In genomic region chr11:61914471-61915171, GRCh38 we compare ENCODE assay signal across 19 cellular contexts. TPM values are rescaled to one million over a fixed set of nuclear protein-coding genes. Genes with fewer than 3 reads are reported as not detected.
DNase-seq lines count a peak whose midpoint lies in the region; ATAC-seq and TF ChIP-seq lines count a peak whose summit lies in the region.
"Had no signal": no experiment of that assay in that cellular context is flagged by ENCODE, and none has a peak within 500 bp of the region (broad histone marks: within the 10 kb centered on the region; RNA-seq: fewer than 3 reads in every experiment).

No MANE protein-coding gene starts in this region.

- H3K27me3 ChIP-seq in CD4-positive, alpha-beta T cell (ENCODE audit: control insufficient read depth, insufficient read depth, low read length) = peaks cover 34% of the 10 kb centered on the region
- H3K27me3 ChIP-seq: cardiac muscle cell, testis had no signal

- intact Hi-C loops in CD4-positive, alpha-beta T cell (cut with DNase I, micrococcal nuclease) = no loop called here

- CTCF ChIA-PET in CD4-positive, alpha-beta T cell (lab: Charles Lee) = interaction anchor here (1.4 to 2.2 kb wide), 2 partner anchors 16 to 167 kb away, joined by 3 to 7 read pairs; no protein-coding TSS in a partner anchor

- no peak for ATAC-seq in CD4-positive, alpha-beta T cell (ENCODE audit: poor library complexity)
- ATAC-seq in naive thymus-derived CD8-positive, alpha-beta T cell = no peak
- ATAC-seq: T-helper 17 cell had no signal

- H3K27ac ChIP-seq in CD4-positive, alpha-beta T cell (ENCODE audit: low read depth, low read length) = no peak overlapping the region
- H3K27ac ChIP-seq: cardiac muscle cell, VCaP had no signal

- in situ Hi-C loops in KBM-7 (cut with MboI; ENCODE audit: low pct_unique_long_range_greater_than_20kb, low sequenced_read_pairs) = no loop called here

- no peak for TF ChIP-seq CTCF in CD4-positive, alpha-beta T cell (IDR thresholded peaks at IDR 0.05)
- TF ChIP-seq CTCF in nephron (IDR thresholded peaks at IDR 0.05; ENCODE audit: unreplicated experiment in 3 of 3) = no peak

- H3K36me3 Mint-ChIP-seq in CD4-positive, alpha-beta T cell (ENCODE audit: low read depth) = no peaks in the 10 kb centered on the region
- no peaks in the 10 kb centered on the region for H3K36me3 Mint-ChIP-seq in nephron (ENCODE audit: low read depth)
- no peaks in the 10 kb centered on the region for H3K36me3 Mint-ChIP-seq in naive thymus-derived CD8-positive, alpha-beta T cell
- H3K36me3 Mint-ChIP-seq: IgD-negative memory B cell, mesothelial cell of epicardium had no signal

- peaks cover 15% of the 10 kb centered on the region for H3K4me1 Mint-ChIP-seq in CD4-positive, alpha-beta T cell (ENCODE audit: low read depth)
- H3K4me1 Mint-ChIP-seq in nephron = peaks cover 68% of the 10 kb centered on the region
- peaks cover 5 to 17% (median 13%) of the 10 kb centered on the region in 4 donors for H3K4me1 Mint-ChIP-seq in naive thymus-derived CD8-positive, alpha-beta T cell

- H3K4me3 Mint-ChIP-seq in CD4-positive, alpha-beta T cell = peak overlapping the region; percentile 13
- peak overlapping the region; percentile 82 to 88 (median 87) for H3K4me3 Mint-ChIP-seq in nephron
- no peak overlapping the region for H3K4me3 Mint-ChIP-seq in naive thymus-derived CD8-positive, alpha-beta T cell
- H3K4me3 Mint-ChIP-seq: T-helper 17 cell had no signal

- H3K27ac Mint-ChIP-seq in CD4-positive, alpha-beta T cell = no peak overlapping the region
- H3K27ac Mint-ChIP-seq in nephron = peak overlapping the region in 2 of 3 experiments; percentile 64 to 94
- H3K27ac Mint-ChIP-seq in naive thymus-derived CD8-positive, alpha-beta T cell = peak overlapping the region in 1 of 10 donors; percentile 67
- H3K27ac Mint-ChIP-seq: IgD-negative memory B cell, mesothelial cell of epicardium, T-helper 17 cell had no signal

- peaks cover 77% of the 10 kb centered on the region for H3K27me3 Mint-ChIP-seq in CD4-positive, alpha-beta T cell
- peaks cover 11% of the 10 kb centered on the region for H3K27me3 Mint-ChIP-seq in nephron (ENCODE audit: low read depth)
- peaks cover 33 to 71% (median 56%) of the 10 kb centered on the region in 5 donors for H3K27me3 Mint-ChIP-seq in naive thymus-derived CD8-positive, alpha-beta T cell

- POLR2A ChIA-PET in CD4-positive, alpha-beta T cell (lab: Charles Lee) = no interaction called here
- POLR2A ChIA-PET in naive thymus-derived CD8-positive, alpha-beta T cell (lab: Charles Lee) = no interaction called here

- DNase-seq in CD4-positive, alpha-beta T cell = peak in 1 of 10 experiments; percentile 17
- DNase-seq in HuH-7.5 (ENCODE audit: low spot score) (peak; percentile 45), KBM-7 (no peak), NCI-H128 (lab: John Stamatoyannopoulos, UW; ENCODE audit: unreplicated experiment) (no peak)
- no peak for DNase-seq in naive thymus-derived CD8-positive, alpha-beta T cell
- DNase-seq: activated gamma-delta T cell treated with Interleukin-2 at 50 U/mL for 16 hours, amniotic stem cell, DMS153, GF-D8, HCEC 1CT, NCI-H1694, NCI-H82, T-helper 17 cell, testis had no signal

- H3K9me3 Mint-ChIP-seq in CD4-positive, alpha-beta T cell = no peaks in the 10 kb centered on the region
- H3K9me3 Mint-ChIP-seq in nephron = no peaks in the 10 kb centered on the region
- H3K9me3 Mint-ChIP-seq in naive thymus-derived CD8-positive, alpha-beta T cell = peaks cover 0 to 2% (median 0%) of the 10 kb centered on the region in 9 donors
- H3K9me3 Mint-ChIP-seq: IgD-negative memory B cell, mesothelial cell of epicardium had no signal

- H3K9me3 ChIP-seq in CD4-positive, alpha-beta T cell (ENCODE audit: control insufficient read depth, low read length) = no peaks in the 10 kb centered on the region
- H3K9me3 ChIP-seq: testis had no signal

RNA-seq across cellular contexts. Expression of gene RAB3IL1, which starts 2.7 kb away (rescaled TPM):
- total RNA-seq in CD4-positive, alpha-beta T cell = not detected
- under 1 TPM; 0.23 to 0.82 TPM for total RNA-seq in naive thymus-derived CD8-positive, alpha-beta T cell
- not detected for polyA plus RNA-seq in naive thymus-derived CD8-positive, alpha-beta T cell
- total RNA-seq: T-helper 17 cell had no signal
- polyA plus RNA-seq: IgD-negative memory B cell had no signal

RNA-seq across cellular contexts. Expression of gene FADS3, which starts 23.3 kb away (rescaled TPM):
- 1 to 10 TPM; 6.9 TPM for total RNA-seq in CD4-positive, alpha-beta T cell
- total RNA-seq in naive thymus-derived CD8-positive, alpha-beta T cell = 1 to 10 TPM; 5.1 to 5.7 TPM
- polyA plus RNA-seq in naive thymus-derived CD8-positive, alpha-beta T cell = 1 to 10 TPM in 2 of 3 donors, under 1 TPM in 1; 0.33 to 1.5 (median 1.2) TPM

RNA-seq across cellular contexts. Expression of gene BEST1, which starts 35.5 kb away (rescaled TPM):
- under 1 TPM; 0.14 to 0.25 TPM for total RNA-seq in CD4-positive, alpha-beta T cell
- under 1 TPM in 1 of 2 experiments, not detected in 1; 0.08 TPM for total RNA-seq in naive thymus-derived CD8-positive, alpha-beta T cell
- polyA plus RNA-seq in naive thymus-derived CD8-positive, alpha-beta T cell = 1 to 10 TPM in 1 of 3 donors, under 1 TPM in 2; 0.43 to 1.0 (median 0.66) TPM

RNA-seq across cellular contexts. Expression of gene FTH1, which starts 52.8 kb away (rescaled TPM):
- total RNA-seq in CD4-positive, alpha-beta T cell = 1,000 to 10,000 TPM; 2,313 to 2,400 TPM
- 100 to 1,000 TPM; 571 to 598 TPM for total RNA-seq in naive thymus-derived CD8-positive, alpha-beta T cell
- 1,000 to 10,000 TPM; 1,933 to 2,491 (median 2,221) TPM for polyA plus RNA-seq in naive thymus-derived CD8-positive, alpha-beta T cell

Comparison
In these comparisons a context has a peak if more than half of its experiments do, and no peak if none do; other contexts are left out.
1. H3K4me3 Mint-ChIP-seq: peak in CD4-positive, alpha-beta T cell (single experiment) and nephron (3 of 3); none in naive thymus-derived CD8-positive, alpha-beta T cell (0 of 10).